In genomic region chr20:34705008-34705382, GRCh38 we compare ENCODE assay signal across 8 cellular contexts. TPM values are rescaled to one million over a fixed set of nuclear protein-coding genes. Genes with fewer than 3 reads are reported as not detected.
A peak's percentile ranks its signal among the peaks of the same experiment; 100 is the strongest.
DNase-seq lines count a peak whose midpoint lies in the region; ATAC-seq and TF ChIP-seq lines count a peak whose summit lies in the region.

No MANE protein-coding gene starts in this region.

- no peak for TF ChIP-seq EP300 in neural cell (conservative IDR thresholded peaks at IDR 0.05; ENCODE audit: poor library complexity, severe bottlenecking)

- intact Hi-C loops in CD4-positive, alpha-beta T cell (cut with DNase I, micrococcal nuclease), result loop anchor here (5.0 to 10.0 kb wide), 3 partner anchors 148 to 590 kb away; partner anchors contain the start of genes DYNLRB1 (in 1 of the 2), EIF2S2 (in 1 of the 2) and MAP1LC3A (in 1 of the 2)
- intact Hi-C loops in dendritic cell treated with granulocyte-macrophage colony-stimulating factor and Interleukin-4, amounts not matched to agents 40 ng/mL and 50 ng/mL, for 4 days (cut with micrococcal nuclease), result loop anchor here (2.0 kb wide), 1 partner anchor 28 kb away; the partner anchor contains the start of gene PIGU

- H3F3A ChIP-seq in neural cell (ENCODE audit: insufficient read depth, low read length, poor library complexity, severe bottlenecking), result no peaks in the 10 kb centered on the region

- POLR2A ChIA-PET in CD4-positive, alpha-beta T cell (lab: Charles Lee), result interaction anchor here (2.5 kb wide), 1 partner anchor 27 kb away, joined by 24 read pairs; the partner anchor contains the start of gene PIGU

- peak overlapping the region; percentile 97 for H3K4me3 Mint-ChIP-seq in CD4-positive, alpha-beta T cell
- peak overlapping the region; percentile 99 for H3K4me3 Mint-ChIP-seq in dendritic cell treated with granulocyte-macrophage colony-stimulating factor and Interleukin-4, amounts not matched to agents 40 ng/mL and 50 ng/mL, for 4 days

- H2AFZ ChIP-seq in neural cell (ENCODE audit: low read depth, low read length), result peak overlapping the region; percentile 72

- peaks cover 19% of the 10 kb centered on the region for H3K36me3 Mint-ChIP-seq in CD4-positive, alpha-beta T cell (ENCODE audit: low read depth)
- H3K36me3 Mint-ChIP-seq in dendritic cell treated with granulocyte-macrophage colony-stimulating factor and Interleukin-4, amounts not matched to agents 40 ng/mL and 50 ng/mL, for 4 days (ENCODE audit: low read depth), result peaks cover 27% of the 10 kb centered on the region

- no peaks in the 10 kb centered on the region for H4K20me1 ChIP-seq in neural cell (ENCODE audit: insufficient read depth)

- H3K4me3 ChIP-seq in neural cell (ENCODE audit: low read length), result peak overlapping the region; percentile 90

- ATAC-seq in CD4-positive, alpha-beta T cell (ENCODE audit: poor library complexity), result no peak
- ATAC-seq in GM18519 (IDR thresholded peaks at IDR 0.05; ENCODE audit: low FRiP score, unreplicated experiment), result no peak

- peak overlapping the region; percentile 94 for H3K27ac Mint-ChIP-seq in CD4-positive, alpha-beta T cell
- H3K27ac Mint-ChIP-seq in dendritic cell treated with granulocyte-macrophage colony-stimulating factor and Interleukin-4, amounts not matched to agents 40 ng/mL and 50 ng/mL, for 4 days, result peak overlapping the region; percentile 94

- no peaks in the 10 kb centered on the region for H3K9me3 Mint-ChIP-seq in CD4-positive, alpha-beta T cell
- no peaks in the 10 kb centered on the region for H3K9me3 Mint-ChIP-seq in dendritic cell treated with granulocyte-macrophage colony-stimulating factor and Interleukin-4, amounts not matched to agents 40 ng/mL and 50 ng/mL, for 4 days

- no peaks in the 10 kb centered on the region for H3K36me3 ChIP-seq in neural cell (ENCODE audit: insufficient read depth, low read length)

- peaks cover 13% of the 10 kb centered on the region for H3K27me3 Mint-ChIP-seq in CD4-positive, alpha-beta T cell
- H3K27me3 Mint-ChIP-seq in dendritic cell treated with granulocyte-macrophage colony-stimulating factor and Interleukin-4, amounts not matched to agents 40 ng/mL and 50 ng/mL, for 4 days, result peaks cover 34% of the 10 kb centered on the region

- H3K9me3 ChIP-seq in CD4-positive, alpha-beta T cell (ENCODE audit: control insufficient read depth, low read length), result no peaks in the 10 kb centered on the region
- H3K9me3 ChIP-seq in neural cell (ENCODE audit: low read length), result no peaks in the 10 kb centered on the region

- TF ChIP-seq RAD21 in neural cell (conservative IDR thresholded peaks at IDR 0.05), result no peak

- H3K4me1 Mint-ChIP-seq in CD4-positive, alpha-beta T cell (ENCODE audit: low read depth), result peaks cover 36% of the 10 kb centered on the region
- peaks cover 45% of the 10 kb centered on the region for H3K4me1 Mint-ChIP-seq in dendritic cell treated with granulocyte-macrophage colony-stimulating factor and Interleukin-4, amounts not matched to agents 40 ng/mL and 50 ng/mL, for 4 days (ENCODE audit: low read depth)

- peaks cover 20% of the 10 kb centered on the region for H3K79me2 ChIP-seq in neural cell (replicated peaks; ENCODE audit: insufficient read depth, low read length)

- H3K9me2 ChIP-seq in neural cell (ENCODE audit: insufficient read depth, low read length), result no peaks in the 10 kb centered on the region

- no peaks in the 10 kb centered on the region for H3K27me3 ChIP-seq in CD4-positive, alpha-beta T cell (ENCODE audit: control insufficient read depth, insufficient read depth, low read length)
- no peaks in the 10 kb centered on the region for H3K27me3 ChIP-seq in neural cell (ENCODE audit: insufficient read depth, low read depth, low read length)

- DNase-seq in CD4-positive, alpha-beta T cell, result no peak
- peak; percentile 74 for DNase-seq in NCI-H69 (lab: John Stamatoyannopoulos, UW)
- DNase-seq in CD1c-positive myeloid dendritic cell (ENCODE audit: extremely low spot score), result no peak
- DNase-seq in activated CD4-positive, alpha-beta T cell treated with anti-CD3 and anti-CD28 coated beads for 1 hour, result no peak
- DNase-seq in SHP77 (lab: John Stamatoyannopoulos, UW), result no peak

- TF ChIP-seq CTCF in CD4-positive, alpha-beta T cell (IDR thresholded peaks at IDR 0.05), result no peak
- no peak for TF ChIP-seq CTCF in neural cell (IDR thresholded peaks at IDR 0.05; ENCODE audit: poor library complexity, severe bottlenecking)

- peak overlapping the region; percentile 94 for H3K4me2 ChIP-seq in neural cell (ENCODE audit: low read length)

- peak overlapping the region; percentile 99 for H3K9ac ChIP-seq in neural cell (ENCODE audit: low read length)

- H3K27ac ChIP-seq in CD4-positive, alpha-beta T cell (ENCODE audit: low read depth, low read length), result peak overlapping the region; percentile 69
- H3K27ac ChIP-seq in neural cell (ENCODE audit: low read length), result peak overlapping the region; percentile 99

- CTCF ChIA-PET in CD4-positive, alpha-beta T cell (lab: Charles Lee), result interaction anchor here (0.6 to 1.2 kb wide), 2 partner anchors 9 to 829 kb away, joined by 3 read pairs; no protein-coding TSS in a partner anchor

TF ChIP-seq in neural cell, 6 proteins besides CTCF, POLR2A, EP300 and RAD21:
- TF ChIP-seq REST (IDR thresholded peaks at IDR 0.05; ENCODE audit: borderline replicate concordance), result peak; percentile 4
- TF ChIP-seq POLR2AphosphoS5 (IDR thresholded peaks at IDR 0.05), result no peak

RNA-seq across cellular contexts. Expression of gene TP53INP2, which starts 0.9 kb away (rescaled TPM):
- 10 to 100 TPM; 65.8 to 72.7 TPM for total RNA-seq in CD4-positive, alpha-beta T cell
- 10.7 and 11.5 TPM in 2 replicates for polyA plus RNA-seq in neural cell
- 8.0 and 15.2 TPM in 2 replicates for polyA minus RNA-seq in neural cell

RNA-seq across cellular contexts. Expression of gene PIGU, which starts 28.1 kb away (rescaled TPM):
- 1 to 10 TPM; 4.6 to 5.5 TPM for total RNA-seq in CD4-positive, alpha-beta T cell
- polyA plus RNA-seq in neural cell, result 35.8 and 43.0 TPM in 2 replicates
- 26.8 and 29.6 TPM in 2 replicates for polyA minus RNA-seq in neural cell
